In genomic region chr12:48002773-48003218, GRCh38 we compare ENCODE assay signal across 8 cellular contexts. TPM values are rescaled to one million over a fixed set of nuclear protein-coding genes. Genes with fewer than 3 reads are reported as not detected.
DNase-seq lines count a peak whose midpoint lies in the region; ATAC-seq and TF ChIP-seq lines count a peak whose summit lies in the region.

No MANE protein-coding gene starts in this region.

- no peak for TF ChIP-seq CTCF in progenitor cell of endocrine pancreas (IDR thresholded peaks at IDR 0.05; ENCODE audit: unreplicated experiment)

- peaks cover 39% of the 10 kb centered on the region for H3K4me1 Mint-ChIP-seq in progenitor cell of endocrine pancreas (ENCODE audit: low read depth)

- peaks cover 8% of the 10 kb centered on the region for H3K36me3 Mint-ChIP-seq in progenitor cell of endocrine pancreas (ENCODE audit: insufficient read depth)

- ATAC-seq in HG03095 (IDR thresholded peaks at IDR 0.05; ENCODE audit: unreplicated experiment) (no peak), HG03159 (IDR thresholded peaks at IDR 0.05; ENCODE audit: unreplicated experiment) (no peak)

- peak overlapping the region; percentile 77 for H3K4me3 Mint-ChIP-seq in progenitor cell of endocrine pancreas (ENCODE audit: low read depth)

- peak overlapping the region; percentile 95 for H3K27ac Mint-ChIP-seq in progenitor cell of endocrine pancreas

- H3K27me3 Mint-ChIP-seq in progenitor cell of endocrine pancreas = peaks cover 23% of the 10 kb centered on the region

- peak; percentile 49 for DNase-seq in ELR (ENCODE audit: low read depth)
- DNase-seq in NCI-H748 (lab: John Stamatoyannopoulos, UW; ENCODE audit: unreplicated experiment) = peak; percentile 82
- peak; percentile 12 for DNase-seq in fibroblast of peridontal ligament (ENCODE audit: extremely low read depth)
- no peak for DNase-seq in progenitor cell of endocrine pancreas (ENCODE audit: low spot score, unreplicated experiment)
- no peak for DNase-seq in mucosa of gallbladder (ENCODE audit: low spot score)
- DNase-seq in mesenteric fat pad (ENCODE audit: low spot score) = no peak

- H3K9me3 Mint-ChIP-seq in progenitor cell of endocrine pancreas (ENCODE audit: low read depth) = no peaks in the 10 kb centered on the region

RNA-seq across cellular contexts. Expression of gene COL2A1, which starts 1.5 kb away (rescaled TPM):
- total RNA-seq in progenitor cell of endocrine pancreas (424 and 446 TPM in 2 replicates), mucosa of gallbladder (0.09 TPM), mesenteric fat pad (not detected)

RNA-seq across cellular contexts. Expression of gene TMEM106C, which starts 39.4 kb away (rescaled TPM):
- total RNA-seq in progenitor cell of endocrine pancreas = 76.1 and 83.9 TPM in 2 replicates
- total RNA-seq in mucosa of gallbladder = 101 TPM
- 34.5 TPM for total RNA-seq in mesenteric fat pad

Comparison
In these comparisons a context has a peak if more than half of its experiments do, and no peak if none do; other contexts are left out.
1. DNase-seq: peak in ELR (single experiment), NCI-H748 (single experiment) and fibroblast of peridontal ligament (single experiment); none in progenitor cell of endocrine pancreas (single experiment), mucosa of gallbladder (single experiment) and mesenteric fat pad (single experiment).
2. RNA of gene COL2A1, which starts 1.5 kb away (total RNA-seq): 424 to 446 TPM in progenitor cell of endocrine pancreas; not detected in mesenteric fat pad (single experiment) and 0.09 TPM in mucosa of gallbladder (single experiment); every median in the first group is over 100 times any median in the second.